8 cellular contexts compared by ENCODE assay signal in the genomic region with DNA sequence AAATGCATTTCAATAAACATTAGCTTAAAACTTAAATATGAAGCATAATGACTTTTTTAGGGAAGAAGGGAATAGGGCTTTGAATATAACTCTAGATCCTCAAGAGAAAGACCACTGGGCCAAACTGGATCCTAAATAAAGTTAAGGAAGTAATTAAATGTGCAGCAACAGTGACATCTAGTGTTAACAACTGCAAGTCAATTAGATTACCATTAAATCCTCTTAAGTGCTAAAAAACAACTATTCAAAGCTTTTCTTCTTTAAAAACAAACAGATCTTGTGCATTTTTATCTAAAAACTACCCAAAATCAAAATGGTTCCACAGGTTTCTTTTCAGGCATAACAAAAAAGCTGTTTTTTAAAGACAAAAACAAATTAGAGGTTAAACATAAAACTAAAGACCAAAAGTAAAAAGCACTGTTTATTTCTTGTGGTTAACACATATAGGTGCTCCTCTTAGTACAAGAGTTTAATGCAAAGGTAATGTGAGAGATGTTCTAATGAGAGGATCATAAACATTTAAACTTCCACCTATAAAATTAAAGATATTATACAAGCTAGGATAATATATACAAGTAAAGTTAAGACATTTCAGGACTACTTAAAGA.
DNase-seq lines count a peak whose midpoint lies in the region; ATAC-seq and TF ChIP-seq lines count a peak whose summit lies in the region.

No MANE protein-coding gene starts in this region.

- no peak for TF ChIP-seq POLR2A in gastrocnemius medialis (IDR thresholded peaks at IDR 0.05)

- DNase-seq in ACHN (peak; percentile 83), GM23248 (peak; percentile 77), NCI-H345 (lab: John Stamatoyannopoulos, UW) (peak; percentile 52), right atrium auricular region (ENCODE audit: low spot score) (no peak), gastrocnemius medialis (no peak), activated gamma-delta T cell (lab: John Stamatoyannopoulos, UW) (no peak)
- DNase-seq in activated CD8-positive, alpha-beta T cell treated with anti-CD3 and anti-CD28 coated beads, Interleukin-2, amount 10 ng/mL, durations not matched to agents 7 days and 5 days = no peak

- H3K27me3 Mint-ChIP-seq in activated CD8-positive, alpha-beta T cell treated with anti-CD3 and anti-CD28 coated beads, Interleukin-2, amount 10 ng/mL, durations not matched to agents 7 days and 5 days (ENCODE audit: low read depth) = no peaks in the 10 kb centered on the region

- H3K9ac ChIP-seq in GM23248 = no peak overlapping the region

- peaks cover 10% of the 10 kb centered on the region for H3K4me1 ChIP-seq in GM23248 (ENCODE audit: insufficient read depth)
- peaks cover 0 to 27% of the 10 kb centered on the region in 2 donors for H3K4me1 ChIP-seq in right atrium auricular region
- H3K4me1 ChIP-seq in gastrocnemius medialis = peaks cover 29 to 34% of the 10 kb centered on the region in 2 donors

- H4K20me1 ChIP-seq in GM23248 (ENCODE audit: insufficient read depth) = no peaks in the 10 kb centered on the region

- no peaks in the 10 kb centered on the region for H3K9me2 ChIP-seq in GM23248 (ENCODE audit: insufficient read depth)

- CTCF ChIA-PET in activated CD8-positive, alpha-beta T cell treated with anti-CD3 and anti-CD28 coated beads, Interleukin-2, amount 10 ng/mL, durations not matched to agents 7 days and 5 days (lab: Charles Lee) = interaction anchor here (0.6 to 4.2 kb wide), 69 partner anchors 9 to 659 kb away, joined by 3 to 91 read pairs (median 4); a partner anchor contains a TSS

- H2AFZ ChIP-seq in GM23248 = no peak overlapping the region

- H3K36me3 ChIP-seq in GM23248 (ENCODE audit: low read depth) = no peaks in the 10 kb centered on the region
- no peaks in the 10 kb centered on the region for H3K36me3 ChIP-seq in right atrium auricular region
- no peaks in the 10 kb centered on the region for H3K36me3 ChIP-seq in gastrocnemius medialis

- H3K27ac ChIP-seq in GM23248 = no peak overlapping the region
- peak overlapping the region; percentile 14 to 51 for H3K27ac ChIP-seq in right atrium auricular region
- H3K27ac ChIP-seq in gastrocnemius medialis = peak overlapping the region; percentile 68 to 79 (median 76)

- intact Hi-C loops in gastrocnemius medialis (cut with DNase I; ENCODE audit: low total_unique reads) = loop anchor here (1.0 to 5.0 kb wide), 6 partner anchors 58 to 509 kb away; no protein-coding TSS in a partner anchor

- H3K27me3 ChIP-seq in GM23248 (replicated peaks; ENCODE audit: insufficient read depth) (no peaks in the 10 kb centered on the region), right atrium auricular region (no peaks in the 10 kb centered on the region), gastrocnemius medialis (no peaks in the 10 kb centered on the region)

- H3K9me3 Mint-ChIP-seq in activated CD8-positive, alpha-beta T cell treated with anti-CD3 and anti-CD28 coated beads, Interleukin-2, amount 10 ng/mL, durations not matched to agents 7 days and 5 days (ENCODE audit: insufficient read depth) = no peaks in the 10 kb centered on the region

- POLR2A ChIA-PET in activated CD8-positive, alpha-beta T cell treated with anti-CD3 and anti-CD28 coated beads, Interleukin-2, amount 10 ng/mL, durations not matched to agents 7 days and 5 days (lab: Charles Lee) = interaction anchor here (0.6 to 0.9 kb wide), 3 partner anchors 129 to 684 kb away, joined by 3 read pairs; no protein-coding TSS in a partner anchor

- no peak overlapping the region for H3K4me3 Mint-ChIP-seq in activated CD8-positive, alpha-beta T cell treated with anti-CD3 and anti-CD28 coated beads, Interleukin-2, amount 10 ng/mL, durations not matched to agents 7 days and 5 days

- no peaks in the 10 kb centered on the region for H3K79me2 ChIP-seq in GM23248 (ENCODE audit: insufficient read depth)

- H3K9me3 ChIP-seq in GM23248 (ENCODE audit: low read depth) (no peaks in the 10 kb centered on the region), right atrium auricular region (no peaks in the 10 kb centered on the region), gastrocnemius medialis (no peaks in the 10 kb centered on the region)

- peak; percentile 49 for ATAC-seq in activated CD8-positive, alpha-beta T cell treated with anti-CD3 and anti-CD28 coated beads, Interleukin-2, amount 10 ng/mL, durations not matched to agents 7 days and 5 days
- ATAC-seq in gastrocnemius medialis = peak in 1 of 2 donors; percentile 59
- ATAC-seq in GM21786 (IDR thresholded peaks at IDR 0.05; ENCODE audit: unreplicated experiment) = no peak

- H3K36me3 Mint-ChIP-seq in activated CD8-positive, alpha-beta T cell treated with anti-CD3 and anti-CD28 coated beads, Interleukin-2, amount 10 ng/mL, durations not matched to agents 7 days and 5 days (ENCODE audit: low read depth) = peaks cover 5% of the 10 kb centered on the region

- H3K4me3 ChIP-seq in GM23248 (no peak overlapping the region), right atrium auricular region (no peak overlapping the region), gastrocnemius medialis (no peak overlapping the region)

- peaks cover 12% of the 10 kb centered on the region for H3K4me1 Mint-ChIP-seq in activated CD8-positive, alpha-beta T cell treated with anti-CD3 and anti-CD28 coated beads, Interleukin-2, amount 10 ng/mL, durations not matched to agents 7 days and 5 days (ENCODE audit: low read depth)

- H3K4me2 ChIP-seq in GM23248 (ENCODE audit: unreplicated experiment) = no peak overlapping the region

- no peak overlapping the region for H3K27ac Mint-ChIP-seq in activated CD8-positive, alpha-beta T cell treated with anti-CD3 and anti-CD28 coated beads, Interleukin-2, amount 10 ng/mL, durations not matched to agents 7 days and 5 days

- peaks cover 6% of the 10 kb centered on the region; the same call in 1 of the 2 replicates for H3F3A ChIP-seq in GM23248 (ENCODE audit: insufficient read depth)

- TF ChIP-seq CTCF in right atrium auricular region (IDR thresholded peaks at IDR 0.05) (peak; percentile 40 to 79), gastrocnemius medialis (IDR thresholded peaks at IDR 0.05 in 4 of 5, conservative IDR thresholded peaks at IDR 0.05 in 1 of 5) (peak; percentile 66 to 88 (median 70))

- in situ Hi-C loops in ACHN (cut with HindIII; ENCODE audit: low pct_ligation_motif_present, low pct_unique_long_range_greater_than_20kb, low sequenced_read_pairs) = no loop called here
- in situ Hi-C loops in GM23248 (cut with MboI) = loop anchor here (10.0 kb wide), 3 partner anchors 250 to 660 kb away; no protein-coding TSS in a partner anchor
- in situ Hi-C loops in gastrocnemius medialis (cut with MboI; ENCODE audit: low sequenced_read_pairs in 4 of 4) = loop anchor here (5.0 to 10.0 kb wide), 8 partner anchors 252 to 660 kb away; no protein-coding TSS in a partner anchor

Comparison
In these comparisons a context has a peak if more than half of its experiments do, and no peak if none do; other contexts are left out.
1. DNase-seq: peak in ACHN (single experiment), GM23248 (single experiment) and NCI-H345 (single experiment); none in activated CD8-positive, alpha-beta T cell treated with anti-CD3 and anti-CD28 coated beads, Interleukin-2, amount 10 ng/mL, durations not matched to agents 7 days and 5 days (single experiment), right atrium auricular region (single experiment), gastrocnemius medialis (0 of 2) and activated gamma-delta T cell (single experiment).